In genomic region chr21:37270576-37271365, GRCh38 we compare ENCODE assay signal across 22 cellular contexts. TPM values are rescaled to one million over a fixed set of nuclear protein-coding genes. Genes with fewer than 3 reads are reported as not detected.
DNase-seq lines count a peak whose midpoint lies in the region; ATAC-seq and TF ChIP-seq lines count a peak whose summit lies in the region.
"Had no signal": no experiment of that assay in that cellular context is flagged by ENCODE, and none has a peak within 500 bp of the region (broad histone marks: within the 10 kb centered on the region; RNA-seq: fewer than 3 reads in every experiment).

No MANE protein-coding gene starts in this region.

- peaks cover 5% of the 10 kb centered on the region for H3K27me3 Mint-ChIP-seq in GM23338 (ENCODE audit: insufficient read depth, low read depth, poor library complexity)
- no peaks in the 10 kb centered on the region for H3K27me3 Mint-ChIP-seq in WTC11 (ENCODE audit: low read depth)

- H4K20me1 ChIP-seq in GM23338 (replicated peaks; ENCODE audit: insufficient read depth) (no peaks in the 10 kb centered on the region), smooth muscle cell (ENCODE audit: low read depth) (no peaks in the 10 kb centered on the region)

- H3K27ac ChIP-seq in GM23338 (ENCODE audit: low read depth) (no peak overlapping the region), esophagus squamous epithelium (peak overlapping the region; percentile 64 to 81 (median 72)), smooth muscle cell (ENCODE audit: low read depth) (peak overlapping the region; percentile 11)
- H3K27ac ChIP-seq: PC-9, RWPE1 had no signal

- CTCF ChIA-PET in WTC11 (lab: Charles Lee) = no interaction called here

- no peak overlapping the region; the same call in 2 of the 3 replicates for H3K4me3 Mint-ChIP-seq in GM23338
- no peak overlapping the region for H3K4me3 Mint-ChIP-seq in WTC11

- no peaks in the 10 kb centered on the region for H3K36me3 ChIP-seq in GM23338 (ENCODE audit: insufficient read depth)
- no peaks in the 10 kb centered on the region for H3K36me3 ChIP-seq in esophagus squamous epithelium
- no peaks in the 10 kb centered on the region for H3K36me3 ChIP-seq in smooth muscle cell (ENCODE audit: low read depth)

- H3K4me2 ChIP-seq in GM23338 (no peak overlapping the region), smooth muscle cell (no peak overlapping the region)
- H3K4me2 ChIP-seq: PC-9 had no signal

- ATAC-seq in GM23338 (no peak), WTC11 (no peak), HG02938 (IDR thresholded peaks at IDR 0.05; ENCODE audit: unreplicated experiment) (no peak)
- ATAC-seq: HCT116, SK-N-SH treated with all-trans-retinoic acid at 6 μM for 48 hours had no signal

- H3K36me3 Mint-ChIP-seq in GM23338 (ENCODE audit: low read depth) (peaks cover 4% of the 10 kb centered on the region; the same call in 2 of the 3 replicates), WTC11 (peaks cover 4% of the 10 kb centered on the region)

- H3F3A ChIP-seq in GM23338 (replicated peaks; ENCODE audit: low read depth) = 0 out of 2 replicates have a peak, but pooled peaks cover 3% of the 10 kb centered on the region
- no peaks in the 10 kb centered on the region for H3F3A ChIP-seq in smooth muscle cell (ENCODE audit: low read depth)

- H3K9ac ChIP-seq in smooth muscle cell (ENCODE audit: low read depth) = no peak overlapping the region

- H3K4me3 ChIP-seq in GM23338 (no peak overlapping the region), esophagus squamous epithelium (no peak overlapping the region), smooth muscle cell (no peak overlapping the region)
- H3K4me3 ChIP-seq: PC-9 had no signal

- intact Hi-C loops in esophagus squamous epithelium (cut with DNase I) = no loop called here

- H3K4me1 Mint-ChIP-seq in GM23338 (peaks cover 34% of the 10 kb centered on the region), WTC11 (peaks cover 40% of the 10 kb centered on the region)

- peaks cover 3% of the 10 kb centered on the region; the same call in 2 of the 3 replicates for H3K9me3 Mint-ChIP-seq in GM23338
- peaks cover 15% of the 10 kb centered on the region for H3K9me3 Mint-ChIP-seq in WTC11
- H3K9me3 Mint-ChIP-seq: CD4-positive, alpha-beta memory T cell had no signal

- DNase-seq in GM23338 (ENCODE audit: low spot score) (no peak), WTC11 (ENCODE audit: low spot score) (no peak), esophagus squamous epithelium (lab: John Stamatoyannopoulos, UW) (no peak), smooth muscle cell (lab: John Stamatoyannopoulos, UW; ENCODE audit: unreplicated experiment) (no peak), ecto neural progenitor cell (ENCODE audit: low spot score) (no peak), AML-193 (lab: John Stamatoyannopoulos, UW) (no peak)
- DNase-seq in activated CD4-positive, alpha-beta T cell treated with anti-CD3 and anti-CD28 coated beads for 4 hours = no peak
- DNase-seq: ACHN; CD4-positive, alpha-beta memory T cell; DMS153; GDM1; NCI-H1048; NCI-H1436; NCI-H1930; NCI-H226; NCI-H524; SIG-M5 had no signal

- TF ChIP-seq POLR2A in esophagus squamous epithelium (IDR thresholded peaks at IDR 0.05) = no peak

- TF ChIP-seq CTCF in GM23338 (conservative IDR thresholded peaks at IDR 0.05; ENCODE audit: low read depth in 2 of 2) (no peak; a peak in 1 of 4 replicates), WTC11 (IDR thresholded peaks at IDR 0.05) (no peak), esophagus squamous epithelium (IDR thresholded peaks at IDR 0.05) (no peak), smooth muscle cell (IDR thresholded peaks at IDR 0.05; ENCODE audit: borderline replicate concordance, insufficient read depth, poor library complexity, severe bottlenecking) (no peak)

- no peaks in the 10 kb centered on the region for H3K27me3 ChIP-seq in GM23338 (ENCODE audit: insufficient read depth)
- H3K27me3 ChIP-seq in esophagus squamous epithelium = no peaks in the 10 kb centered on the region
- H3K27me3 ChIP-seq in smooth muscle cell (ENCODE audit: low read depth) = no peaks in the 10 kb centered on the region

- peak overlapping the region; percentile 49; the same call in 1 of the 2 replicates for H3K27ac Mint-ChIP-seq in GM23338
- H3K27ac Mint-ChIP-seq in WTC11 = peak overlapping the region; percentile 58; the same call in 1 of the 2 replicates

- H2AFZ ChIP-seq in GM23338 (no peak overlapping the region), smooth muscle cell (ENCODE audit: low read depth) (no peak overlapping the region)
- H2AFZ ChIP-seq: PC-9 had no signal

- H3K9me2 ChIP-seq in GM23338 (ENCODE audit: insufficient read depth) = peaks cover 4% of the 10 kb centered on the region; the same call in 1 of the 2 replicates

- POLR2A ChIA-PET in WTC11 (lab: Charles Lee) = no interaction called here

- H3K79me2 ChIP-seq in GM23338 (replicated peaks; ENCODE audit: insufficient read depth) (peaks cover 14% of the 10 kb centered on the region), smooth muscle cell (ENCODE audit: low read depth) (peaks cover 11% of the 10 kb centered on the region)

- peaks cover 23% of the 10 kb centered on the region for H3K4me1 ChIP-seq in GM23338 (ENCODE audit: insufficient read depth)
- H3K4me1 ChIP-seq in esophagus squamous epithelium = peaks cover 7 to 42% (median 18%) of the 10 kb centered on the region in 3 donors
- peaks cover 7% of the 10 kb centered on the region for H3K4me1 ChIP-seq in smooth muscle cell (ENCODE audit: low read depth)

- 67 to 76% methylated on average over 8 of the region's 8 CpGs for WGBS in esophagus squamous epithelium, 2 donors
- WGBS in smooth muscle cell (ENCODE audit: low lambda C conversion rate) = 86% methylated on average over 8 of the region's 8 CpGs

- H3K9me3 ChIP-seq in esophagus squamous epithelium (no peaks in the 10 kb centered on the region), smooth muscle cell (replicated peaks; ENCODE audit: low read depth) (no peaks in the 10 kb centered on the region)

TF ChIP-seq in GM23338, 12 proteins besides CTCF, POLR2A, EP300 and RAD21 (continues in another document):
- TF ChIP-seq JUNB (IDR thresholded peaks at IDR 0.05; ENCODE audit: unreplicated experiment) (no peak), CREB1 (CRISPR knock-in tag; IDR thresholded peaks at IDR 0.05; ENCODE audit: low read depth) (no peak), ZNF331 (CRISPR knock-in tag; IDR thresholded peaks at IDR 0.05; ENCODE audit: low read depth) (no peak)

TF ChIP-seq in WTC11, 78 proteins besides CTCF, POLR2A, EP300 and RAD21 (continues in another document):
- TF ChIP-seq MYBL2 (CRISPR knock-in tag; IDR thresholded peaks at IDR 0.05) (no peak), ATF1 (CRISPR knock-in tag; IDR thresholded peaks at IDR 0.05) (no peak), ARID4B (CRISPR knock-in tag; IDR thresholded peaks at IDR 0.05; ENCODE audit: borderline replicate concordance) (no peak), MAX (CRISPR knock-in tag; IDR thresholded peaks at IDR 0.05) (no peak), FOXP1 (CRISPR knock-in tag; IDR thresholded peaks at IDR 0.05; ENCODE audit: borderline replicate concordance) (no peak), PRRX2 (CRISPR knock-in tag; IDR thresholded peaks at IDR 0.05) (no peak), ZNF396 (CRISPR knock-in tag; IDR thresholded peaks at IDR 0.05; ENCODE audit: borderline replicate concordance) (no peak), ZNF138 (CRISPR knock-in tag; conservative IDR thresholded peaks at IDR 0.05) (no peak), TCF7 (CRISPR knock-in tag; IDR thresholded peaks at IDR 0.05; ENCODE audit: low read depth) (no peak), TP53 (CRISPR knock-in tag; IDR thresholded peaks at IDR 0.05) (no peak), TEAD1 (CRISPR knock-in tag; IDR thresholded peaks at IDR 0.05) (no peak)

RNA-seq across cellular contexts. Expression of gene VPS26C, which starts 3.6 kb away (rescaled TPM):
- 79.1 and 91.2 TPM in 2 replicates for total RNA-seq in GM23338 (2014; rRNA removed; shearing (Covaris generic))
- polyA plus RNA-seq in GM23338 (2016; fragmentation: Nextera tagmentation; extraction: Ambion mirVana) = 39.3 and 45.1 TPM in 2 replicates
- 55.0 to 62.8 TPM (median 56.7 TPM) in 3 replicates for total RNA-seq in WTC11 (2021)
- 10 to 100 TPM; 35.6 to 58.0 (median 44.0) TPM for total RNA-seq in esophagus squamous epithelium
- 50.3 and 64.8 TPM in 2 replicates for total RNA-seq in smooth muscle cell
- 31.7 and 35.4 TPM in 2 replicates for polyA plus RNA-seq in smooth muscle cell
